Comparison of ENCODE assay signal across 18 cellular contexts in the genomic region with DNA sequence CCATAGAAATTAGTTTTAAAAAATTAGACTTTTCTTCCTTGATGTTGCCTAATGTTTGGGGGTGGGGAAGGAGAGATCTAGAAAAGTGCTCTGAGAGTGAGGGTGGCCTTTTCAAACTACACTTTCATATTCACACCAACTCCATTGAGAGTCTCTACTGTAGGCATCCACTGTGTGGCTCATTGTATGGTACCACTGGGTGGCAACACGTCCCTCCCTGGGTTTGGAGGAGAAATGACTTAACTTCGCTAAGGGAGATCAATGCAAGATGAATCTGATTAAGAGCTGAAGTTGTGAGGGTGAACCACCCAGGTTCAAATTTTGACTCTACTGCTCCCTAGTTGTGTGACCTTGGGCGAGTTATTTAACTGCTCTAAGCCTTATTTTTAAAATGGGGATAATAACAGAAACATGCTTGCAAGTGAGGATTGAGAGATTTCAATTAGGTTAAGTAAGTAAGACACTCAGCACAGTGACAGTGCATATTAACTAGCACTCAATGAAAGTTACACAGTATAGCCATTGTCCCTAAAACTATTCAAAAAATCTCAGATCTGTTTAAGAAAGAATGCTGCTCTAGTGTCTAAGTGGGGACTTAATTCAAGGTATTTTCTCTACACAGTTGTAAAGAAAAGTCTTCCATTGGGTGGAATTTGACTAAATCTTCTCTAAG.
DNase-seq lines count a peak whose midpoint lies in the region; ATAC-seq, FAIRE-seq and TF ChIP-seq lines count a peak whose summit lies in the region.
"Had no signal": no experiment of that assay in that cellular context is flagged by ENCODE, and none has a peak within 500 bp of the region (broad histone marks: within the 10 kb centered on the region; RNA-seq: fewer than 3 reads in every experiment).

No MANE protein-coding gene starts in this region.

- no peak overlapping the region for H2AK5ac ChIP-seq in H1 (ENCODE audit: low read depth, low read length)
- no peak overlapping the region for H2AK5ac ChIP-seq in trophoblast cell (ENCODE audit: low read length)

- H3K18ac ChIP-seq in H1 (ENCODE audit: extremely low read depth, low read length) (no peak overlapping the region), trophoblast cell (ENCODE audit: low read length) (no peak overlapping the region)

- no peak overlapping the region for H3K14ac ChIP-seq in H1 (ENCODE audit: insufficient read length)
- H3K14ac ChIP-seq in trophoblast cell (ENCODE audit: low read length) = no peak overlapping the region

- no peak overlapping the region for H2BK15ac ChIP-seq in H1 (ENCODE audit: low read length)

- H3K4me2 ChIP-seq in H1 (ENCODE audit: insufficient read depth in 1 of 2, low read depth in 2 of 2, low read length in 2 of 2) = no peak overlapping the region
- peak overlapping the region; percentile 60 for H3K4me2 ChIP-seq in skeletal muscle satellite cell (ENCODE audit: low read length)
- no peak overlapping the region for H3K4me2 ChIP-seq in trophoblast cell (ENCODE audit: low read length)
- H3K4me2 ChIP-seq: BLaER1 had no signal

- H2BK5ac ChIP-seq in H1 (ENCODE audit: low read depth, low read length) = no peak overlapping the region
- H2BK5ac ChIP-seq in trophoblast cell (ENCODE audit: low read depth, low read length, poor library complexity) = no peak overlapping the region

- H3K9me3 ChIP-seq in SJCRH30 (replicated peaks) (peaks cover 11% of the 10 kb centered on the region; the same call in 1 of the 2 replicates), H1 (ENCODE audit: insufficient read depth in 2 of 2, low read depth in 1 of 2, low read length in 1 of 2) (no peaks in the 10 kb centered on the region), skeletal muscle satellite cell (replicated peaks; ENCODE audit: low read length) (no peaks in the 10 kb centered on the region), trophoblast cell (ENCODE audit: insufficient read depth, low read depth, low read length) (no peaks in the 10 kb centered on the region), upper lobe of right lung (no peaks in the 10 kb centered on the region)
- H3K9me3 ChIP-seq: BLaER1 had no signal

- H3K27ac ChIP-seq in SJCRH30 (peak overlapping the region; percentile 73), H1 (ENCODE audit: low read depth, low read length) (no peak overlapping the region), trophoblast cell (ENCODE audit: low read depth, low read length) (no peak overlapping the region), upper lobe of right lung (no peak overlapping the region)
- H3K27ac ChIP-seq: 22Rv1, BLaER1 had no signal

- H3K4ac ChIP-seq in H1 (replicated peaks; ENCODE audit: insufficient read length, low read depth, low read length) (no peak overlapping the region), trophoblast cell (ENCODE audit: low read depth, low read length) (no peak overlapping the region)

- H4K8ac ChIP-seq in H1 (ENCODE audit: extremely low read depth, insufficient read depth, low read length) = no peak overlapping the region
- H4K8ac ChIP-seq in trophoblast cell (ENCODE audit: low read depth, low read length) = no peak overlapping the region

- H3K56ac ChIP-seq in H1 (replicated peaks; ENCODE audit: insufficient read length, low read depth, low read length) = no peak overlapping the region

- no peak overlapping the region for H4K91ac ChIP-seq in H1 (replicated peaks; ENCODE audit: insufficient read length, low read length)
- no peak overlapping the region for H4K91ac ChIP-seq in trophoblast cell (ENCODE audit: low read depth, low read length)

- no peaks in the 10 kb centered on the region for H3K23me2 ChIP-seq in H1 (ENCODE audit: low read depth, low read length)

- POLR2A ChIA-PET in H1 (lab: Charles Lee; ENCODE audit: partially characterized antibody) = no interaction called here

- H2BK120ac ChIP-seq in H1 (replicated peaks; ENCODE audit: low read depth, low read length) (no peak overlapping the region), trophoblast cell (ENCODE audit: insufficient read depth, low read length, poor library complexity) (no peak overlapping the region)

- H3K4me3 ChIP-seq in SJCRH30 (no peak overlapping the region), H1 (ENCODE audit: extremely low read depth in 1 of 4, insufficient read depth in 2 of 4, low read depth in 3 of 4, low read length in 4 of 4) (no peak overlapping the region), skeletal muscle satellite cell (ENCODE audit: low read length) (no peak overlapping the region), trophoblast cell (ENCODE audit: low read depth, low read length) (no peak overlapping the region), upper lobe of right lung (no peak overlapping the region)
- H3K4me3 ChIP-seq: BLaER1, lung had no signal

- H2BK12ac ChIP-seq in H1 (ENCODE audit: low read depth, low read length) = no peak overlapping the region
- no peak overlapping the region for H2BK12ac ChIP-seq in trophoblast cell (ENCODE audit: low read length)

- no peak for TF ChIP-seq POLR2A in H1 (IDR thresholded peaks at IDR 0.05; ENCODE audit: control extremely low read depth in 1 of 2, low read depth in 2 of 2, low read length in 2 of 2)

- FAIRE-seq in H1 (lab: Jason Lieb, UNC) = no peak
- no peak for FAIRE-seq in urothelium cell line (lab: Jason Lieb, UNC)
- FAIRE-seq: islet of Langerhans, small intestine had no signal

- no peak for ATAC-seq in upper lobe of right lung

- TF ChIP-seq EP300 in H1 (IDR thresholded peaks at IDR 0.05; ENCODE audit: borderline replicate concordance in 1 of 2, low read depth in 2 of 2, low read length in 2 of 2) = no peak

- H3K23ac ChIP-seq in H1 (ENCODE audit: insufficient read length) = no peak overlapping the region
- no peak overlapping the region for H3K23ac ChIP-seq in trophoblast cell (ENCODE audit: low read length)

- H3K27me3 ChIP-seq in SJCRH30 = no peaks in the 10 kb centered on the region
- H3K27me3 ChIP-seq in H1 (replicated peaks in 1 of 4; ENCODE audit: control insufficient read depth in 3 of 4, extremely low read depth in 1 of 4, insufficient read depth in 3 of 4, low read length in 3 of 4) = no peaks in the 10 kb centered on the region
- H3K27me3 ChIP-seq in skeletal muscle satellite cell (ENCODE audit: control insufficient read depth, insufficient read depth, low read length) = no peaks in the 10 kb centered on the region
- no peaks in the 10 kb centered on the region for H3K27me3 ChIP-seq in trophoblast cell (ENCODE audit: insufficient read depth, low read length)
- no peaks in the 10 kb centered on the region for H3K27me3 ChIP-seq in upper lobe of right lung
- H3K27me3 ChIP-seq: BLaER1 had no signal

- H4K5ac ChIP-seq in H1 (ENCODE audit: insufficient read length, low read depth, low read length) = no peak overlapping the region

- H2AFZ ChIP-seq in H1 (ENCODE audit: low read length) (no peak overlapping the region), trophoblast cell (ENCODE audit: insufficient read depth, low read length, poor library complexity) (no peak overlapping the region)

- H2BK20ac ChIP-seq in H1 (ENCODE audit: low read length) = no peak overlapping the region

- H4K12ac ChIP-seq in trophoblast cell (ENCODE audit: low read depth, low read length) = no peak overlapping the region

- TF ChIP-seq RAD21 in H1 (IDR thresholded peaks at IDR 0.05 in 1 of 2, conservative IDR thresholded peaks at IDR 0.05 in 1 of 2; ENCODE audit: low read depth in 2 of 2, low read length in 2 of 2) = peak; percentile 31 to 39; a peak in 2 of 4 replicates

- no peaks in the 10 kb centered on the region for H4K20me1 ChIP-seq in H1 (replicated peaks in 1 of 2; ENCODE audit: control insufficient read depth in 1 of 2, insufficient read depth in 2 of 2, low read length in 2 of 2)
- H4K20me1 ChIP-seq: BLaER1 had no signal

- intact Hi-C loops in upper lobe of right lung (cut with DNase I) = no loop called here

- no peaks in the 10 kb centered on the region for H3K79me2 ChIP-seq in H1 (ENCODE audit: control insufficient read depth in 1 of 2, insufficient read depth in 2 of 2, low read length in 2 of 2)
- H3K79me2 ChIP-seq in trophoblast cell (ENCODE audit: control insufficient read depth, insufficient read depth, low read length, poor library complexity) = no peaks in the 10 kb centered on the region

- H3K9ac ChIP-seq in H1 (replicated peaks in 1 of 4; ENCODE audit: extremely low read depth in 1 of 4, low read depth in 3 of 4, low read length in 3 of 4) (no peak overlapping the region), skeletal muscle satellite cell (ENCODE audit: low read depth, low read length) (peak overlapping the region; percentile 66), trophoblast cell (ENCODE audit: low read length) (no peak overlapping the region)
- H3K9ac ChIP-seq: BLaER1 had no signal

- H3K36me3 ChIP-seq in SJCRH30 (no peaks in the 10 kb centered on the region), H1 (ENCODE audit: control insufficient read depth in 2 of 4, insufficient read depth in 4 of 4, low read length in 3 of 4) (no peaks in the 10 kb centered on the region), skeletal muscle satellite cell (ENCODE audit: insufficient read depth, low read length) (no peaks in the 10 kb centered on the region), trophoblast cell (ENCODE audit: control insufficient read depth in 1 of 2, insufficient read depth in 2 of 2, low read length in 2 of 2) (no peaks in the 10 kb centered on the region), upper lobe of right lung (no peaks in the 10 kb centered on the region)
- H3K36me3 ChIP-seq: BLaER1 had no signal

- H3K79me1 ChIP-seq in H1 (ENCODE audit: low read depth, low read length) (no peaks in the 10 kb centered on the region), trophoblast cell (ENCODE audit: low read length) (no peaks in the 10 kb centered on the region)

- peaks cover 27% of the 10 kb centered on the region for H3K4me1 ChIP-seq in SJCRH30
- no peaks in the 10 kb centered on the region for H3K4me1 ChIP-seq in H1 (replicated peaks in 1 of 4; ENCODE audit: control insufficient read depth in 3 of 4, insufficient read depth in 4 of 4, low read length in 3 of 4)
- peaks cover 31% of the 10 kb centered on the region for H3K4me1 ChIP-seq in skeletal muscle satellite cell (ENCODE audit: control insufficient read depth, insufficient read depth, low read length)
- no peaks in the 10 kb centered on the region for H3K4me1 ChIP-seq in trophoblast cell (ENCODE audit: control insufficient read depth in 1 of 2, insufficient read depth in 2 of 2, low read length in 2 of 2)
- H3K4me1 ChIP-seq in upper lobe of right lung = no peaks in the 10 kb centered on the region
- H3K4me1 ChIP-seq: BLaER1 had no signal

- CTCF ChIA-PET in H1 (lab: Charles Lee; ENCODE audit: partially characterized antibody) = no interaction called here

- TF ChIP-seq CTCF in H1 (IDR thresholded peaks at IDR 0.05; ENCODE audit: control extremely low read depth in 1 of 3, insufficient read depth in 1 of 3, low read depth in 1 of 3, low read length in 3 of 3) (peak in 2 of 3 experiments; percentile 3 to 14; a peak in 2 of 4 replicates), upper lobe of right lung (IDR thresholded peaks at IDR 0.05) (no peak)

- DNase-seq in DMS 273 (lab: John Stamatoyannopoulos, UW; ENCODE audit: unreplicated experiment) (peak; percentile 8), DMS 273 treated with DMSO at 0.1 percent for 48 hours (lab: John Stamatoyannopoulos, UW) (no peak), SJCRH30 (no peak), H1 (ENCODE audit: low read depth in 1 of 2, low spot score in 2 of 2) (no peak), trophoblast cell (no peak), urothelium cell line (ENCODE audit: low spot score) (no peak), upper lobe of right lung (no peak)
- DNase-seq: activated naive CD8-positive, alpha-beta T cell treated with anti-CD3 and anti-CD28 coated beads, Interleukin-2, amount 10 ng/mL, durations not matched to agents 7 days and 5 days; naive B cell; NCI-H1417 treated with DMSO at 0.1 percent for 48 hours; NCI-H748 treated with DMSO at 0.1 percent for 48 hours; small intestine; stimulated activated CD4-positive, alpha-beta T cell treated with anti-CD3 and anti-CD28 coated beads, Interleukin-4, amount 100 ng/mL, for 24 hours had no signal

- WGBS in H1 (ENCODE audit: extremely low coverage in 1 of 2, insufficient coverage in 1 of 2, insufficient read length in 1 of 2, insufficient replicate concordance in 2 of 2, low coverage in 1 of 2, low lambda C conversion rate in 2 of 2, missing lambda C conversion rate in 1 of 2), 2 experiments = 80% methylated on average over 3 of the region's 3 CpGs; no CpG with 5 or more reads in 1 of the 2 experiments
- no CpG with 5 or more reads among the region's 3 CpGs for WGBS in trophoblast cell (ENCODE audit: extremely low coverage, insufficient coverage, insufficient read length)
